In genomic region chr9:126516936-126517750, GRCh38 we compare ENCODE assay signal across 8 cellular contexts.
DNase-seq lines count a peak whose midpoint lies in the region; ATAC-seq and TF ChIP-seq lines count a peak whose summit lies in the region.

No MANE protein-coding gene starts in this region.

- H3K4me1 ChIP-seq in SK-N-SH (ENCODE audit: control insufficient read depth in 1 of 2, insufficient read depth in 2 of 2, low read depth in 1 of 2, low read length in 1 of 2) (peaks cover 0 to 60% of the 10 kb centered on the region in 2 experiments; a peak in 2 of 4 replicates), lower lobe of right lung (peaks cover 37% of the 10 kb centered on the region)

- H3K27ac ChIP-seq in SK-N-SH (ENCODE audit: low read depth in 2 of 2, low read length in 1 of 2) (peak overlapping the region; percentile 63 to 76), lower lobe of right lung (peak overlapping the region; percentile 78)

- TF ChIP-seq EP300 in SK-N-SH (IDR thresholded peaks at IDR 0.05; ENCODE audit: borderline replicate concordance in 1 of 2, low read depth in 1 of 2, low read length in 1 of 2) = peak in 1 of 2 experiments; percentile 9; a peak in 1 of 4 replicates

- peak; percentile 71 for ATAC-seq in central memory CD8-positive, alpha-beta T cell (replicated peaks; ENCODE audit: extremely low read depth, poor library complexity, severe bottlenecking)
- ATAC-seq in lower lobe of right lung = peak; percentile 62 to 74
- ATAC-seq in GM18861 (IDR thresholded peaks at IDR 0.05; ENCODE audit: unreplicated experiment) = no peak
- ATAC-seq in GM18517 (IDR thresholded peaks at IDR 0.05; ENCODE audit: unreplicated experiment) = no peak

- peaks cover 14% of the 10 kb centered on the region for H3K27me3 Mint-ChIP-seq in central memory CD8-positive, alpha-beta T cell

- TF ChIP-seq RAD21 in SK-N-SH (IDR thresholded peaks at IDR 0.05; ENCODE audit: low read length) = no peak

- H3K27ac Mint-ChIP-seq in central memory CD8-positive, alpha-beta T cell (ENCODE audit: low read depth) = peak overlapping the region; percentile 88

- peak overlapping the region; percentile 44 to 69 for H3K4me3 ChIP-seq in SK-N-SH (ENCODE audit: low read depth in 2 of 2, low read length in 1 of 2)
- peak overlapping the region; percentile 50 for H3K4me3 ChIP-seq in lower lobe of right lung

- 8% methylated on average over 28 of the region's 31 CpGs for WGBS in SK-N-SH (ENCODE audit: low lambda C conversion rate)

- H3K4me3 Mint-ChIP-seq in central memory CD8-positive, alpha-beta T cell = peak overlapping the region; percentile 85

- H3K79me2 ChIP-seq in SK-N-SH (ENCODE audit: insufficient read depth) = no peaks in the 10 kb centered on the region

- H3K9me3 Mint-ChIP-seq in central memory CD8-positive, alpha-beta T cell = no peaks in the 10 kb centered on the region

- intact Hi-C loops in lower lobe of right lung (cut with DNase I) = loop anchor here (10.0 kb wide), 1 partner anchor 48 kb away; no protein-coding TSS in a partner anchor

- peak overlapping the region; percentile 51; the same call in 1 of the 2 replicates for H3K9ac ChIP-seq in SK-N-SH

- peak; percentile 39 for DNase-seq in DMS53 treated with DMSO at 0.1 percent for 48 hours (lab: John Stamatoyannopoulos, UW; ENCODE audit: unreplicated experiment)
- DNase-seq in HS-5 (ENCODE audit: low read depth) = peak; percentile 39
- DNase-seq in SK-N-SH = peak; percentile 80
- DNase-seq in central memory CD8-positive, alpha-beta T cell (ENCODE audit: low spot score in 2 of 2) = no peak
- DNase-seq in lower lobe of right lung = peak; percentile 80
- peak; percentile 72 for DNase-seq in stimulated activated CD8-positive, alpha-beta memory T cell treated with anti-CD3 and anti-CD28 coated beads, Interleukin-4, amount 100 ng/mL, for 48 hours

- H2AFZ ChIP-seq in SK-N-SH (ENCODE audit: low read depth) = peak overlapping the region; percentile 94

- TF ChIP-seq CTCF in SK-N-SH (IDR thresholded peaks at IDR 0.05) (no peak), lower lobe of right lung (IDR thresholded peaks at IDR 0.05) (no peak)

- POLR2A ChIA-PET in SK-N-SH (lab: Yijun Ruan, JAX) = interaction anchor here (0.7 to 1.7 kb wide), 3 partner anchors 12 to 32 kb away, joined by 3 to 8 read pairs (median 3); no protein-coding TSS in a partner anchor

- H3F3A ChIP-seq in SK-N-SH (replicated peaks; ENCODE audit: insufficient read depth) = peaks cover 14% of the 10 kb centered on the region

- H4K20me1 ChIP-seq in SK-N-SH (ENCODE audit: insufficient read depth) = no peaks in the 10 kb centered on the region

- CTCF ChIA-PET in SK-N-SH (lab: Yijun Ruan, JAX) = interaction anchor here (0.9 to 21.2 kb wide), 6 partner anchors 9 to 46 kb away, joined by 3 to 473 read pairs (median 12); no protein-coding TSS in a partner anchor

- H3K4me1 Mint-ChIP-seq in central memory CD8-positive, alpha-beta T cell = peaks cover 38% of the 10 kb centered on the region

- H3K9me2 ChIP-seq in SK-N-SH = no peaks in the 10 kb centered on the region

- peak overlapping the region; percentile 91 for H3K4me2 ChIP-seq in SK-N-SH

- H3K27me3 ChIP-seq in SK-N-SH (ENCODE audit: insufficient read depth) = peaks cover 18% of the 10 kb centered on the region; the same call in 1 of the 2 replicates
- H3K27me3 ChIP-seq in lower lobe of right lung (ENCODE audit: low read depth) = peaks cover 82% of the 10 kb centered on the region

- H3K36me3 ChIP-seq in SK-N-SH (replicated peaks in 1 of 2; ENCODE audit: control insufficient read depth in 1 of 2, insufficient read depth in 2 of 2, low read length in 1 of 2) (no peaks in the 10 kb centered on the region), lower lobe of right lung (no peaks in the 10 kb centered on the region)

- H3K9me3 ChIP-seq in SK-N-SH = no peaks in the 10 kb centered on the region
- no peaks in the 10 kb centered on the region for H3K9me3 ChIP-seq in lower lobe of right lung

- H3K36me3 Mint-ChIP-seq in central memory CD8-positive, alpha-beta T cell (ENCODE audit: insufficient read depth) = peaks cover 13% of the 10 kb centered on the region

TF ChIP-seq in SK-N-SH, 30 proteins besides CTCF, POLR2A, EP300 and RAD21 (continues in another document):
- TF ChIP-seq, protein P1, sequence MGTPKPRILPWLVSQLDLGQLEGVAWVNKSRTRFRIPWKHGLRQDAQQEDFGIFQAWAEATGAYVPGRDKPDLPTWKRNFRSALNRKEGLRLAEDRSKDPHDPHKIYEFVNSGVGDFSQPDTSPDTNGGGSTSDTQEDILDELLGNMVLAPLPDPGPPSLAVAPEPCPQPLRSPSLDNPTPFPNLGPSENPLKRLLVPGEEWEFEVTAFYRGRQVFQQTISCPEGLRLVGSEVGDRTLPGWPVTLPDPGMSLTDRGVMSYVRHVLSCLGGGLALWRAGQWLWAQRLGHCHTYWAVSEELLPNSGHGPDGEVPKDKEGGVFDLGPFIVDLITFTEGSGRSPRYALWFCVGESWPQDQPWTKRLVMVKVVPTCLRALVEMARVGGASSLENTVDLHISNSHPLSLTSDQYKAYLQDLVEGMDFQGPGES (IDR thresholded peaks at IDR 0.05; ENCODE audit: low read depth, low read length) = no peak
- TF ChIP-seq SMC3 (IDR thresholded peaks at IDR 0.05; ENCODE audit: low read depth, low read length) (no peak), PBX3 (IDR thresholded peaks at IDR 0.05) (peak; percentile 54), REST (IDR thresholded peaks at IDR 0.05; ENCODE audit: low read depth, low read length) (no peak), NFIC (IDR thresholded peaks at IDR 0.05; ENCODE audit: borderline replicate concordance) (peak; percentile 56; the same call in 1 of the 2 replicates), GABPA (IDR thresholded peaks at IDR 0.05; ENCODE audit: low read depth) (no peak), POLR2AphosphoS5 (IDR thresholded peaks at IDR 0.05; ENCODE audit: low read depth, low read length) (no peak; the same call in 1 of the 2 replicates), GATA2 (CRISPR knock-in tag; IDR thresholded peaks at IDR 0.05) (no peak; the same call in 1 of the 2 replicates), YY1 (IDR thresholded peaks at IDR 0.05; ENCODE audit: low read depth) (no peak), MAX (IDR thresholded peaks at IDR 0.05; ENCODE audit: low read depth) (peak; percentile 39; the same call in 1 of the 2 replicates), TCF12 (IDR thresholded peaks at IDR 0.05) (0 out of 2 replicates have a peak, but pooled peaks have one; percentile 6), NRF1 (IDR thresholded peaks at IDR 0.05; ENCODE audit: low read depth, low read length) (no peak), FOXJ3 (CRISPR knock-in tag; IDR thresholded peaks at IDR 0.05) (no peak), EZH2phosphoT487 (IDR thresholded peaks at IDR 0.05; ENCODE audit: borderline replicate concordance, low read depth) (no peak)
- TF ChIP-seq, protein P2, sequence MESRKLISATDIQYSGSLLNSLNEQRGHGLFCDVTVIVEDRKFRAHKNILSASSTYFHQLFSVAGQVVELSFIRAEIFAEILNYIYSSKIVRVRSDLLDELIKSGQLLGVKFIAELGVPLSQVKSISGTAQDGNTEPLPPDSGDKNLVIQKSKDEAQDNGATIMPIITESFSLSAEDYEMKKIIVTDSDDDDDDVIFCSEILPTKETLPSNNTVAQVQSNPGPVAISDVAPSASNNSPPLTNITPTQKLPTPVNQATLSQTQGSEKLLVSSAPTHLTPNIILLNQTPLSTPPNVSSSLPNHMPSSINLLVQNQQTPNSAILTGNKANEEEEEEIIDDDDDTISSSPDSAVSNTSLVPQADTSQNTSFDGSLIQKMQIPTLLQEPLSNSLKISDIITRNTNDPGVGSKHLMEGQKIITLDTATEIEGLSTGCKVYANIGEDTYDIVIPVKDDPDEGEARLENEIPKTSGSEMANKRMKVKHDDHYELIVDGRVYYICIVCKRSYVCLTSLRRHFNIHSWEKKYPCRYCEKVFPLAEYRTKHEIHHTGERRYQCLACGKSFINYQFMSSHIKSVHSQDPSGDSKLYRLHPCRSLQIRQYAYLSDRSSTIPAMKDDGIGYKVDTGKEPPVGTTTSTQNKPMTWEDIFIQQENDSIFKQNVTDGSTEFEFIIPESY (IDR thresholded peaks at IDR 0.05; ENCODE audit: borderline replicate concordance, low read depth) = no peak

Comparison
In these comparisons a context has a peak if more than half of its experiments do, and no peak if none do; other contexts are left out.
1. DNase-seq: peak in DMS53 treated with DMSO at 0.1 percent for 48 hours (single experiment), HS-5 (single experiment), SK-N-SH (single experiment), lower lobe of right lung (single experiment) and stimulated activated CD8-positive, alpha-beta memory T cell treated with anti-CD3 and anti-CD28 coated beads, Interleukin-4, amount 100 ng/mL, for 48 hours (single experiment); none in central memory CD8-positive, alpha-beta T cell (0 of 2).
2. ATAC-seq: peak in central memory CD8-positive, alpha-beta T cell (single experiment) and lower lobe of right lung (2 of 2); none in GM18861 (single experiment) and GM18517 (single experiment).